In the genomic region with DNA sequence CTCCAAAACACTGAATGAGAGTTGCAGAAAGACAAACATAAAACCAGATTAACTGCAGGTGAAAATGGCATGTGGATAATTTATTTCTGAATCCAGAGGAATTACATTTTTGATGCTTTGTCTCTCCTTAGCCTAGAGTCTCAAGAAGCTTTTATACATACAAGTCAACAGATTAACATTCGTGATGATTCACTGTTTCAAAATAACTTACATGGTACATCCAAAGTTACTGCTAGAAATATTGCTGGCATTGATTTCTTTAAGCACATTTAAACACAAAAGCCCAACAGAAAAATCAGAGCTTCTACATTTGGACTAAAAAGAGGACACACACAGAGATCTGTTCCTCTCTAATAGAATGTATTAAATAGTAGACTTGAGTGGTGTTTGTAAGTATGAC, we compare ENCODE assay signal across 17 cellular contexts.
DNase-seq lines count a peak whose midpoint lies in the region; ATAC-seq, FAIRE-seq and TF ChIP-seq lines count a peak whose summit lies in the region.
"Had no signal": no experiment of that assay in that cellular context is flagged by ENCODE, and none has a peak within 500 bp of the region (broad histone marks: within the 10 kb centered on the region; RNA-seq: fewer than 3 reads in every experiment).

No MANE protein-coding gene starts in this region.

- dilution Hi-C loops in IMR-90 (cut with HindIII; ENCODE audit: low sequenced_read_pairs, unreplicated experiment) (no loop called here), endothelial cell of umbilical vein (cut with MboI; ENCODE audit: extremely low pct_ligation_motif_present, low sequenced_read_pairs) (no loop called here)

- CTCF ChIA-PET in IMR-90 (lab: Yijun Ruan, JAX): no interaction called here
- CTCF ChIA-PET in endothelial cell of umbilical vein (lab: Charles Lee): interaction anchor here (0.7 kb wide), 1 partner anchor 18 kb away, joined by 3 read pairs; no protein-coding TSS in a partner anchor

- no peak overlapping the region for H2BK5ac ChIP-seq in IMR-90 (ENCODE audit: low read depth, low read length, poor library complexity, severe bottlenecking)

- H3K4me2 ChIP-seq in IMR-90 (ENCODE audit: low read depth, low read length) (no peak overlapping the region), endothelial cell of umbilical vein (ENCODE audit: insufficient read depth, low read length) (no peak overlapping the region)
- H3K4me2 ChIP-seq: A549 had no signal

- H3K14ac ChIP-seq in IMR-90 (replicated peaks; ENCODE audit: low read depth, low read length): no peak overlapping the region

- DNase-seq in IMR-90: peak; percentile 37
- DNase-seq in endothelial cell of umbilical vein (ENCODE audit: low read depth, low spot score): no peak
- DNase-seq in fibroblast of the aortic adventitia (ENCODE audit: low read depth): peak; percentile 47
- DNase-seq in SHP77 (lab: John Stamatoyannopoulos, UW): no peak
- DNase-seq in RCC 7860 (ENCODE audit: low spot score): no peak
- DNase-seq: CD8-positive, alpha-beta T cell; COR-L47; DMS153; DMS79 treated with DMSO at 0.1 percent for 48 hours; EL had no signal

- H4K91ac ChIP-seq in IMR-90 (ENCODE audit: insufficient read depth, low read depth, low read length): no peak overlapping the region

- no peak overlapping the region for H3K27ac ChIP-seq in IMR-90 (ENCODE audit: insufficient read depth, low read length)
- H3K27ac ChIP-seq in endothelial cell of umbilical vein (ENCODE audit: insufficient read depth, low read depth, low read length): no peak overlapping the region
- H3K27ac ChIP-seq: A549 had no signal

- no peak for ATAC-seq in IMR-90 (ENCODE audit: low read depth)
- no peak for ATAC-seq in HG03354 (IDR thresholded peaks at IDR 0.05; ENCODE audit: poor library complexity, severe bottlenecking, unreplicated experiment)
- ATAC-seq in GM19324 (IDR thresholded peaks at IDR 0.05; ENCODE audit: low FRiP score, unreplicated experiment): no peak
- ATAC-seq: A549; CD8-positive, alpha-beta T cell; HCT116 had no signal

- no peaks in the 10 kb centered on the region for H3K79me2 ChIP-seq in endothelial cell of umbilical vein (ENCODE audit: control insufficient read depth, insufficient read depth, low read length)

- POLR2A ChIA-PET in IMR-90 (lab: Charles Lee; ENCODE audit: unreplicated experiment) (no interaction called here), endothelial cell of umbilical vein (lab: Charles Lee) (no interaction called here)

- no peaks in the 10 kb centered on the region for H3K9me1 ChIP-seq in IMR-90 (ENCODE audit: insufficient read depth, low read length)
- H3K9me1 ChIP-seq in endothelial cell of umbilical vein (replicated peaks; ENCODE audit: control insufficient read depth, extremely low read depth, insufficient read depth, low read length): no peaks in the 10 kb centered on the region

- H4K20me1 ChIP-seq in IMR-90 (ENCODE audit: insufficient read depth, low read length): no peaks in the 10 kb centered on the region
- H4K20me1 ChIP-seq in endothelial cell of umbilical vein (replicated peaks; ENCODE audit: control insufficient read depth, extremely low read depth, insufficient read depth, low read length): no peaks in the 10 kb centered on the region

- no peak overlapping the region for H3K23ac ChIP-seq in IMR-90 (ENCODE audit: low read depth, low read length)

- no peak overlapping the region for H3K9ac ChIP-seq in IMR-90 (ENCODE audit: low read depth, low read length)
- H3K9ac ChIP-seq in endothelial cell of umbilical vein (replicated peaks; ENCODE audit: extremely low read depth, insufficient read depth, low read length): no peak overlapping the region

- TF ChIP-seq RAD21 in IMR-90 (IDR thresholded peaks at IDR 0.05; ENCODE audit: low read length): no peak

- WGBS in IMR-90 (ENCODE audit: extremely low coverage in 2 of 2, insufficient read length in 1 of 2), 2 experiments: no CpG with 5 or more reads among the region's 1 CpG

- TF ChIP-seq POLR2A in IMR-90 (IDR thresholded peaks at IDR 0.05; ENCODE audit: low read depth, low read length) (no peak), endothelial cell of umbilical vein (IDR thresholded peaks at IDR 0.05; ENCODE audit: low read depth, low read length) (no peak)

- H3K9me3 ChIP-seq in IMR-90 (ENCODE audit: control insufficient read depth, insufficient read depth, low read length): no peaks in the 10 kb centered on the region
- no peaks in the 10 kb centered on the region for H3K9me3 ChIP-seq in endothelial cell of umbilical vein (replicated peaks; ENCODE audit: control insufficient read depth, insufficient read depth, low read length)
- H3K9me3 ChIP-seq: A549 had no signal

- H2BK120ac ChIP-seq in IMR-90 (ENCODE audit: low read depth, low read length): no peak overlapping the region

- no peak overlapping the region for H3K4me3 ChIP-seq in IMR-90 (ENCODE audit: insufficient read depth, low read depth, low read length)
- H3K4me3 ChIP-seq in endothelial cell of umbilical vein (replicated peaks in 1 of 3; ENCODE audit: insufficient read depth in 1 of 3, low read depth in 1 of 3, low read length in 3 of 3): no peak overlapping the region
- no peak overlapping the region for H3K4me3 ChIP-seq in fibroblast of the aortic adventitia (ENCODE audit: low read depth, low read length)
- H3K4me3 ChIP-seq: A549 had no signal

- no peak overlapping the region for H2AK9ac ChIP-seq in IMR-90 (replicated peaks; ENCODE audit: low read depth, low read length, poor library complexity)

- TF ChIP-seq CTCF in IMR-90 (conservative IDR thresholded peaks at IDR 0.05; ENCODE audit: low read depth, low read length): no peak
- no peak for TF ChIP-seq CTCF in endothelial cell of umbilical vein (IDR thresholded peaks at IDR 0.05; ENCODE audit: extremely low read depth in 1 of 2, insufficient read depth in 1 of 2, low read depth in 1 of 2, low read length in 2 of 2)
- TF ChIP-seq CTCF in fibroblast of the aortic adventitia (IDR thresholded peaks at IDR 0.05; ENCODE audit: insufficient read depth, low read length): no peak

- in situ Hi-C loops in IMR-90 (cut with MboI; ENCODE audit: low sequenced_read_pairs): no loop called here

- no peak overlapping the region for H2BK15ac ChIP-seq in IMR-90 (ENCODE audit: low read depth, low read length)

- intact Hi-C loops in IMR-90 (cut with micrococcal nuclease) (no loop called here), endothelial cell of umbilical vein (cut with micrococcal nuclease) (no loop called here)

- H4K5ac ChIP-seq in IMR-90 (ENCODE audit: low read depth, low read length): no peak overlapping the region

- FAIRE-seq in endothelial cell of umbilical vein (lab: Jason Lieb, UNC) (peak; percentile 33), RCC 7860 (lab: Jason Lieb, UNC) (no peak)
- FAIRE-seq: A549, D721Med, G401.6, GM12891 had no signal

- H3K27me3 ChIP-seq in IMR-90 (ENCODE audit: control insufficient read depth, insufficient read depth, low read length): no peaks in the 10 kb centered on the region
- H3K27me3 ChIP-seq in endothelial cell of umbilical vein (ENCODE audit: control insufficient read depth in 2 of 2, insufficient read depth in 2 of 2, low read length in 2 of 2): no peaks in the 10 kb centered on the region

- no peak overlapping the region for H2BK20ac ChIP-seq in IMR-90 (ENCODE audit: low read depth, low read length)

- no peak overlapping the region for H3K4ac ChIP-seq in IMR-90 (ENCODE audit: low read depth, low read length)

- no peak overlapping the region for H3K56ac ChIP-seq in IMR-90 (ENCODE audit: extremely low read depth, insufficient read depth, low read length)

- H2AFZ ChIP-seq in IMR-90 (replicated peaks; ENCODE audit: low read length, poor library complexity) (no peak overlapping the region), endothelial cell of umbilical vein (ENCODE audit: low read depth, low read length) (no peak overlapping the region)

- H2AK5ac ChIP-seq in IMR-90 (ENCODE audit: low read depth, low read length): no peak overlapping the region

- no peak overlapping the region for H3K18ac ChIP-seq in IMR-90 (ENCODE audit: low read depth, low read length)

- no peak overlapping the region for H4K8ac ChIP-seq in IMR-90 (ENCODE audit: low read depth in 2 of 2, low read length in 2 of 2)

- BruUV-seq in IMR-90 (replicated peaks; lab: Mats Ljungman, UMichigan) (no TSS peak), endothelial cell of umbilical vein (replicated peaks; lab: Mats Ljungman, UMichigan) (no TSS peak)

- H3K36me3 ChIP-seq in IMR-90 (ENCODE audit: control insufficient read depth, insufficient read depth, low read length): no peaks in the 10 kb centered on the region
- no peaks in the 10 kb centered on the region for H3K36me3 ChIP-seq in endothelial cell of umbilical vein (ENCODE audit: control insufficient read depth in 2 of 2, extremely low read depth in 1 of 2, insufficient read depth in 2 of 2, low read length in 2 of 2)

- H3K79me1 ChIP-seq in IMR-90 (ENCODE audit: low read depth in 1 of 2, low read length in 2 of 2): no peaks in the 10 kb centered on the region; a peak in 1 of 4 replicates

- H3K4me1 ChIP-seq in IMR-90 (ENCODE audit: control insufficient read depth, insufficient read depth, low read length) (0 out of 2 replicates have a peak, but pooled peaks cover 2% of the 10 kb centered on the region), endothelial cell of umbilical vein (ENCODE audit: control insufficient read depth, extremely low read depth, insufficient read depth, low read length) (no peaks in the 10 kb centered on the region)
- H3K4me1 ChIP-seq: A549 had no signal

TF ChIP-seq in IMR-90, 13 proteins besides CTCF, POLR2A, EP300 and RAD21 (continues in another document):
- TF ChIP-seq MAZ (IDR thresholded peaks at IDR 0.05; ENCODE audit: borderline replicate concordance, low read depth, low read length) (no peak), CEBPB (IDR thresholded peaks at IDR 0.05; ENCODE audit: low read depth, low read length) (no peak), RCOR1 (IDR thresholded peaks at IDR 0.05; ENCODE audit: insufficient replicate concordance, low read length) (no peak), FOS (IDR thresholded peaks at IDR 0.05; ENCODE audit: low read depth, low read length) (no peak)

TF ChIP-seq in endothelial cell of umbilical vein, 7 proteins besides CTCF, POLR2A, EP300 and RAD21:
- TF ChIP-seq, protein P1, sequence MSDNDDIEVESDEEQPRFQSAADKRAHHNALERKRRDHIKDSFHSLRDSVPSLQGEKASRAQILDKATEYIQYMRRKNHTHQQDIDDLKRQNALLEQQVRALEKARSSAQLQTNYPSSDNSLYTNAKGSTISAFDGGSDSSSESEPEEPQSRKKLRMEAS (IDR thresholded peaks at IDR 0.05; ENCODE audit: insufficient read depth, insufficient read length): no peak
- TF ChIP-seq EZH2 (IDR thresholded peaks at IDR 0.05; ENCODE audit: borderline replicate concordance, low read depth, low read length, severe bottlenecking): no peak
- TF ChIP-seq FOS (IDR thresholded peaks at IDR 0.05; ENCODE audit: borderline replicate concordance, insufficient read depth, low read length): no peak
- no peak for TF ChIP-seq POLR2AphosphoS5 (IDR thresholded peaks at IDR 0.05; ENCODE audit: insufficient read depth, low read depth, low read length)
- no peak for TF ChIP-seq GATA2 (IDR thresholded peaks at IDR 0.05; ENCODE audit: insufficient read depth, insufficient read length, low read depth, low read length)
- TF ChIP-seq JUN (IDR thresholded peaks at IDR 0.05; ENCODE audit: borderline replicate concordance, insufficient read depth, insufficient read length, low read depth): no peak

Comparison
In these comparisons a context has a peak if more than half of its experiments do, and no peak if none do; other contexts are left out.
1. DNase-seq: peak in IMR-90 (single experiment) and fibroblast of the aortic adventitia (single experiment); none in endothelial cell of umbilical vein (single experiment), SHP77 (0 of 2) and RCC 7860 (single experiment).